18 cellular contexts compared by ENCODE assay signal in genomic region chr9:126480810-126481209, GRCh38.
"Had no signal": no experiment of that assay in that cellular context is flagged by ENCODE, and none has a peak within 500 bp of the region (broad histone marks: within the 10 kb centered on the region; RNA-seq: fewer than 3 reads in every experiment).

No MANE protein-coding gene starts in this region.

- H3K4me1 ChIP-seq: prostate gland had no signal

- H3K4me3 ChIP-seq: coronary artery, gastroesophageal sphincter, lung, prostate gland, spleen, thoracic aorta had no signal

- H3K27me3 Mint-ChIP-seq: activated naive CD8-positive, alpha-beta T cell treated with anti-CD3 and anti-CD28 coated beads, Interleukin-2, amount 10 ng/mL, durations not matched to agents 7 days and 5 days; naive B cell had no signal

- H3K27me3 ChIP-seq: gastroesophageal sphincter, spleen had no signal

- H3K36me3 ChIP-seq: prostate gland, thoracic aorta had no signal

- H3K9me3 Mint-ChIP-seq: activated naive CD8-positive, alpha-beta T cell treated with anti-CD3 and anti-CD28 coated beads, Interleukin-2, amount 10 ng/mL, durations not matched to agents 7 days and 5 days had no signal

- ATAC-seq: activated T-cell treated with anti-CD3 and anti-CD28 coated beads, Interleukin-2, amount 50 U/mL, for 72 hours; gastroesophageal sphincter; sciatic nerve; stimulated activated naive CD8-positive, alpha-beta T cell treated with anti-CD3 and anti-CD28 coated beads, Interleukin-15, Interleukin-2, amounts not matched to agents 100 U/mL and 50 U/mL, for 24 hours had no signal

- H3K27ac Mint-ChIP-seq: activated naive CD8-positive, alpha-beta T cell treated with anti-CD3 and anti-CD28 coated beads, Interleukin-2, amount 10 ng/mL, durations not matched to agents 7 days and 5 days; activated T-cell treated with anti-CD3 and anti-CD28 coated beads, Interleukin-2, amount 50 U/mL, for 72 hours had no signal

- H3K27ac ChIP-seq: coronary artery, gastroesophageal sphincter, prostate gland, spleen, thoracic aorta had no signal

- H3K4me3 Mint-ChIP-seq: activated naive CD8-positive, alpha-beta T cell treated with anti-CD3 and anti-CD28 coated beads, Interleukin-2, amount 10 ng/mL, durations not matched to agents 7 days and 5 days; activated T-cell treated with anti-CD3 and anti-CD28 coated beads, Interleukin-2, amount 50 U/mL, for 72 hours had no signal

- H3K9me3 ChIP-seq: gastroesophageal sphincter, prostate gland, thoracic aorta had no signal

- DNase-seq: activated CD4-positive, alpha-beta T cell treated with anti-CD3 and anti-CD28 coated beads for 1 hour; activated CD4-positive, alpha-beta T cell treated with anti-CD3 and anti-CD28 coated beads, Interleukin-2, amount 50 U/mL, for 48 hours; activated gamma-delta T cell treated with Interleukin-2 at 50 U/mL for 16 hours; activated naive CD8-positive, alpha-beta T cell treated with anti-CD3 and anti-CD28 coated beads, Interleukin-2, amount 10 ng/mL, durations not matched to agents 7 days and 5 days; activated T-cell treated with anti-CD3 and anti-CD28 coated beads, Interleukin-2, amount 50 U/mL, for 72 hours; effector CD4-positive, alpha-beta T cell; midbrain; naive B cell; spleen; stimulated activated CD4-positive, alpha-beta T cell treated with anti-CD3 and anti-CD28 coated beads, Interleukin-1b, Interleukin-23, amount 100 ng/mL, for 48 hours; stimulated activated naive CD8-positive, alpha-beta T cell treated with anti-CD3 and anti-CD28 coated beads, Interleukin-15, Interleukin-2, amounts not matched to agents 100 U/mL and 50 U/mL, for 24 hours; T1000 had no signal
